Comparison of ENCODE assay signal across 1 cellular context in genomic region chr4:1376841-1377605, GRCh38.
TF ChIP-seq lines count a peak whose summit lies in the region.

No MANE protein-coding gene starts in this region.

TF ChIP-seq in HCT116, 20 proteins besides CTCF, POLR2A, EP300 and RAD21 (continued from another document):
- TF ChIP-seq MAX (IDR thresholded peaks at IDR 0.05) (no peak), SRF (IDR thresholded peaks at IDR 0.05; ENCODE audit: low read depth) (no peak), YY1 (IDR thresholded peaks at IDR 0.05; ENCODE audit: extremely low read depth, insufficient replicate concordance, low read depth, low read length) (no peak), EZH2phosphoT487 (IDR thresholded peaks at IDR 0.05; ENCODE audit: borderline replicate concordance) (no peak), CEBPB (IDR thresholded peaks at IDR 0.05; ENCODE audit: low read depth) (no peak), ZFX (IDR thresholded peaks at IDR 0.05) (no peak), EGR1 (IDR thresholded peaks at IDR 0.05; ENCODE audit: low read depth) (no peak)
